In the genomic region with DNA sequence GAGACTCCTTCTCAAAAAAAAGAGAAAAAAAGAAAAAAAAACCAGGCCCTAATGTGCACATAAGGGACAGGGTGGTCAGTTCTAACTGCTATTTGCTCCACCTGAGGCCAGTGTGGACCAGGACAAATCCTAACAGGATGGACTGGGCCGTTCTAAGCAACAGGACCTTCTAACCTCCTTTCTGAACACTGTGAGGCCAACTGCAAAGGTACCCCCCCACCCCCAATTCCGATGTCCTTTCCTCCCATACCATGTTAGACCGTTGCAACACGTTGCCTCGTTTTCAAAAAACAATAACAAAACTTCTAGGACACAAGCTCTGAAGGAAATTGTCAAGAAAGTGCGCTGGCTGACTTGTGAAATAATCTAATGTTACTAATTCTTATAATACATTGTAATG, we compare ENCODE assay signal across 8 cellular contexts. TPM values are rescaled to one million over a fixed set of nuclear protein-coding genes. Genes with fewer than 3 reads are reported as not detected.
DNase-seq lines count a peak whose midpoint lies in the region; ATAC-seq, FAIRE-seq and TF ChIP-seq lines count a peak whose summit lies in the region.

No MANE protein-coding gene starts in this region.

- H3K36me3 ChIP-seq in keratinocyte (ENCODE audit: control insufficient read depth in 2 of 2, extremely low read depth in 1 of 2, insufficient read depth in 2 of 2, low read length in 2 of 2) (peaks cover 15 to 32% of the 10 kb centered on the region in 2 experiments), tibial artery (peaks cover 17 to 37% (median 28%) of the 10 kb centered on the region in 3 donors)

- no peaks in the 10 kb centered on the region for H3K27me3 ChIP-seq in keratinocyte (ENCODE audit: control insufficient read depth, extremely low read depth, insufficient read depth, low read length)
- no peaks in the 10 kb centered on the region for H3K27me3 ChIP-seq in tibial artery

- H2AFZ ChIP-seq in keratinocyte (ENCODE audit: control insufficient read depth, low read length) = peak overlapping the region; percentile 63

- H3K36me3 Mint-ChIP-seq in activated T-cell treated with anti-CD3 and anti-CD28 coated beads, Interleukin-2, amount 50 U/mL, for 24 hours (ENCODE audit: low read depth) = peaks cover 78% of the 10 kb centered on the region
- H3K36me3 Mint-ChIP-seq in activated naive CD4-positive, alpha-beta T cell treated with anti-CD3 and anti-CD28 coated beads, Interleukin-2, amount 50 U/mL, for 72 hours = peaks cover 22 to 41% of the 10 kb centered on the region in 2 donors

- no peaks in the 10 kb centered on the region for H3K27me3 Mint-ChIP-seq in activated T-cell treated with anti-CD3 and anti-CD28 coated beads, Interleukin-2, amount 50 U/mL, for 24 hours

- H3K9ac ChIP-seq in keratinocyte (ENCODE audit: control insufficient read depth, extremely low read depth, insufficient read depth, low read length) = peak overlapping the region; percentile 96

- peaks cover 89% of the 10 kb centered on the region for H3K79me2 ChIP-seq in keratinocyte (ENCODE audit: control insufficient read depth, insufficient read depth, low read length)

- no peaks in the 10 kb centered on the region for H3K9me1 ChIP-seq in keratinocyte (ENCODE audit: control insufficient read depth, extremely low read depth, insufficient read depth, low read length)

- ATAC-seq in activated naive CD4-positive, alpha-beta T cell treated with anti-CD3 and anti-CD28 coated beads, Interleukin-2, amount 50 U/mL, for 72 hours = no peak
- no peak for ATAC-seq in HG03460 (IDR thresholded peaks at IDR 0.05; ENCODE audit: unreplicated experiment)

- H4K20me1 ChIP-seq in keratinocyte (ENCODE audit: control insufficient read depth, extremely low read depth, insufficient read depth, low read length) = no peaks in the 10 kb centered on the region

- H3K4me3 Mint-ChIP-seq in activated T-cell treated with anti-CD3 and anti-CD28 coated beads, Interleukin-2, amount 50 U/mL, for 24 hours = peak overlapping the region; percentile 86

- no peaks in the 10 kb centered on the region for H3K9me3 Mint-ChIP-seq in activated T-cell treated with anti-CD3 and anti-CD28 coated beads, Interleukin-2, amount 50 U/mL, for 24 hours
- peaks cover 0 to 3% of the 10 kb centered on the region in 2 donors for H3K9me3 Mint-ChIP-seq in activated naive CD4-positive, alpha-beta T cell treated with anti-CD3 and anti-CD28 coated beads, Interleukin-2, amount 50 U/mL, for 72 hours

- dilution Hi-C loops in keratinocyte (cut with MboI; ENCODE audit: extremely low pct_ligation_motif_present, low sequenced_read_pairs) = no loop called here

- FAIRE-seq in keratinocyte (lab: Jason Lieb, UNC) = no peak

- H3K9me3 ChIP-seq in keratinocyte (ENCODE audit: control insufficient read depth, low read depth, low read length) (no peaks in the 10 kb centered on the region), tibial artery (no peaks in the 10 kb centered on the region)

- peak overlapping the region; percentile 82 for H3K27ac ChIP-seq in keratinocyte (ENCODE audit: control insufficient read depth, insufficient read depth, low read length)
- peak overlapping the region; percentile 94 to 99 for H3K27ac ChIP-seq in tibial artery

- intact Hi-C loops in tibial artery (cut with DNase I; ENCODE audit: low total_unique reads) = loop anchor here (2.0 to 10.0 kb wide), 3 partner anchors 51 to 281 kb away; a partner anchor contains a TSS

- peak overlapping the region; percentile 87 for H3K27ac Mint-ChIP-seq in activated T-cell treated with anti-CD3 and anti-CD28 coated beads, Interleukin-2, amount 50 U/mL, for 24 hours
- peak overlapping the region; percentile 61 for H3K27ac Mint-ChIP-seq in activated naive CD4-positive, alpha-beta T cell treated with anti-CD3 and anti-CD28 coated beads, Interleukin-2, amount 50 U/mL, for 72 hours

- H3K4me1 ChIP-seq in keratinocyte (ENCODE audit: control insufficient read depth, extremely low read depth, insufficient read depth, low read length) (peaks cover 9% of the 10 kb centered on the region), tibial artery (peaks cover 0 to 44% (median 37%) of the 10 kb centered on the region in 4 donors)

- no peak for TF ChIP-seq CTCF in keratinocyte (optimal IDR thresholded peaks at IDR 0.05 in 1 of 3, IDR thresholded peaks at IDR 0.05 in 1 of 3, conservative IDR thresholded peaks at IDR 0.05 in 1 of 3; ENCODE audit: extremely low read depth in 1 of 3, insufficient read depth in 2 of 3, low read length in 3 of 3)
- no peak for TF ChIP-seq CTCF in tibial artery (IDR thresholded peaks at IDR 0.05)

- H3K4me1 Mint-ChIP-seq in activated T-cell treated with anti-CD3 and anti-CD28 coated beads, Interleukin-2, amount 50 U/mL, for 24 hours (ENCODE audit: low read depth) = peaks cover 40% of the 10 kb centered on the region

- peak overlapping the region; percentile 86 for H3K4me2 ChIP-seq in keratinocyte (ENCODE audit: control insufficient read depth, extremely low read depth, insufficient read depth, low read depth, low read length)

- no peak for DNase-seq in activated T-cell treated with anti-CD3 and anti-CD28 coated beads, Interleukin-2, amount 50 U/mL, for 24 hours
- no peak for DNase-seq in activated T-cell treated with anti-CD3 and anti-CD28 coated beads, Interleukin-2, amount 50 U/mL, for 48 hours
- DNase-seq in activated naive CD4-positive, alpha-beta T cell treated with anti-CD3 and anti-CD28 coated beads, Interleukin-2, amount 50 U/mL, for 72 hours (ENCODE audit: low spot score in 2 of 2) = no peak
- DNase-seq in keratinocyte (ENCODE audit: low read depth, low spot score) (no peak), tibial artery (no peak), globus pallidus (ENCODE audit: low spot score) (no peak), NCI-H2227 (lab: John Stamatoyannopoulos, UW; ENCODE audit: unreplicated experiment) (no peak)

- H3K4me3 ChIP-seq in keratinocyte (ENCODE audit: control insufficient read depth in 2 of 3, extremely low read depth in 1 of 3, insufficient read depth in 2 of 3, low read depth in 1 of 3, low read length in 3 of 3) = peak overlapping the region; percentile 91 to 96 (median 94)
- peak overlapping the region; percentile 72 to 77 for H3K4me3 ChIP-seq in tibial artery

RNA-seq across cellular contexts. Expression of a gene that starts 1.2 kb away (rescaled TPM):
- 10 to 100 TPM; 42.2 to 45.8 TPM for total RNA-seq in activated naive CD4-positive, alpha-beta T cell treated with anti-CD3 and anti-CD28 coated beads, Interleukin-2, amount 50 U/mL, for 72 hours
- 30.3 to 39.5 TPM (median 36.2 TPM) in 3 replicates for polyA plus RNA-seq in keratinocyte
- 58.2 TPM for polyA plus RNA-seq in keratinocyte (2011; ENCODE audit: low read depth)
- 37.0 and 61.8 TPM in 2 replicates for polyA plus RNA-seq in keratinocyte (2011; cell fraction: cytosol; rRNA removed)
- polyA plus RNA-seq in keratinocyte (2011; cell fraction: nucleus; rRNA removed) = 26.1 and 35.5 TPM in 2 replicates
- polyA plus RNA-seq in keratinocyte (2012; ENCODE audit: low replicate concordance) = 46.7 and 60.7 TPM in 2 replicates
- 32.3 to 133 TPM (median 43.7 TPM) in 3 replicates for polyA minus RNA-seq in keratinocyte
- polyA minus RNA-seq in keratinocyte (2011; cell fraction: cytosol; rRNA and poly(A)+ RNA removed) = 85.2 TPM
- polyA minus RNA-seq in keratinocyte (2011; cell fraction: nucleus; rRNA and poly(A)+ RNA removed) = 12.6 and 13.3 TPM in 2 replicates

RNA-seq across cellular contexts. Expression of a gene that starts 1.7 kb away (rescaled TPM):
- 100 to 1,000 TPM; 103 to 107 TPM for total RNA-seq in activated naive CD4-positive, alpha-beta T cell treated with anti-CD3 and anti-CD28 coated beads, Interleukin-2, amount 50 U/mL, for 72 hours
- 69.0 to 96.0 TPM (median 72.3 TPM) in 3 replicates for polyA plus RNA-seq in keratinocyte
- polyA plus RNA-seq in keratinocyte (2011; ENCODE audit: low read depth) = 49.0 TPM
- 49.2 and 49.7 TPM in 2 replicates for polyA plus RNA-seq in keratinocyte (2011; cell fraction: cytosol; rRNA removed)
- 145 and 159 TPM in 2 replicates for polyA plus RNA-seq in keratinocyte (2011; cell fraction: nucleus; rRNA removed)
- polyA plus RNA-seq in keratinocyte (2012; ENCODE audit: low replicate concordance) = 61.8 and 70.3 TPM in 2 replicates
- 80.0 to 134 TPM (median 101 TPM) in 3 replicates for polyA minus RNA-seq in keratinocyte
- polyA minus RNA-seq in keratinocyte (2011; cell fraction: cytosol; rRNA and poly(A)+ RNA removed) = 72.3 TPM
- polyA minus RNA-seq in keratinocyte (2011; cell fraction: nucleus; rRNA and poly(A)+ RNA removed) = 78.1 and 93.3 TPM in 2 replicates

RNA-seq across cellular contexts. Expression of a gene that starts 50.9 kb away (rescaled TPM):
- 10 to 100 TPM; 85.5 to 92.9 TPM for total RNA-seq in activated naive CD4-positive, alpha-beta T cell treated with anti-CD3 and anti-CD28 coated beads, Interleukin-2, amount 50 U/mL, for 72 hours
- 19.4 to 32.1 TPM (median 31.6 TPM) in 3 replicates for polyA plus RNA-seq in keratinocyte
- polyA plus RNA-seq in keratinocyte (2011; ENCODE audit: low read depth) = 25.3 TPM
- polyA plus RNA-seq in keratinocyte (2011; cell fraction: cytosol; rRNA removed) = 16.7 and 23.1 TPM in 2 replicates
- 15.3 and 18.7 TPM in 2 replicates for polyA plus RNA-seq in keratinocyte (2011; cell fraction: nucleus; rRNA removed)
- polyA plus RNA-seq in keratinocyte (2012; ENCODE audit: low replicate concordance) = 13.2 and 32.3 TPM in 2 replicates
- polyA minus RNA-seq in keratinocyte = 8.7 to 24.7 TPM (median 11.0 TPM) in 3 replicates
- 12.5 TPM for polyA minus RNA-seq in keratinocyte (2011; cell fraction: cytosol; rRNA and poly(A)+ RNA removed)
- polyA minus RNA-seq in keratinocyte (2011; cell fraction: nucleus; rRNA and poly(A)+ RNA removed) = 5.5 and 6.1 TPM in 2 replicates
